Comparison of ENCODE assay signal across 35 cellular contexts in genomic region chr10:38103754-38104153, GRCh38.
"Had no signal": no experiment of that assay in that cellular context is flagged by ENCODE, and none has a peak within 500 bp of the region (broad histone marks: within the 10 kb centered on the region; RNA-seq: fewer than 3 reads in every experiment).

No MANE protein-coding gene starts in this region.

- H2AFZ ChIP-seq: PC-9 had no signal

- ATAC-seq: activated CD8-positive, alpha-beta memory T cell treated with anti-CD3 and anti-CD28 coated beads, Interleukin-2, amount 10 ng/mL, durations not matched to agents 7 days and 5 days; activated naive CD8-positive, alpha-beta T cell treated with anti-CD3 and anti-CD28 coated beads, Interleukin-2, amount 50 U/mL, for 24 hours; Right ventricle myocardium inferior; SK-N-SH treated with all-trans-retinoic acid at 6 μM for 48 hours had no signal

- H3K4me3 Mint-ChIP-seq: activated CD4-positive, alpha-beta memory T cell treated with anti-CD3 and anti-CD28 coated beads, Interleukin-2, amount 10 ng/mL, durations not matched to agents 7 days and 5 days; activated CD8-positive, alpha-beta memory T cell treated with anti-CD3 and anti-CD28 coated beads, Interleukin-2, amount 10 ng/mL, durations not matched to agents 7 days and 5 days; activated naive CD4-positive, alpha-beta T cell treated with anti-CD3 and anti-CD28 coated beads, Interleukin-2, amount 10 ng/mL, durations not matched to agents 7 days and 5 days; activated naive CD8-positive, alpha-beta T cell; activated naive CD8-positive, alpha-beta T cell treated with anti-CD3 and anti-CD28 coated beads, Interleukin-2, amount 50 U/mL, for 24 hours; central memory CD8-positive, alpha-beta T cell had no signal

- H3K4me3 ChIP-seq: ascending aorta, cardiac muscle cell, PC-9 had no signal

- H3K27me3 ChIP-seq: ascending aorta, cardiac muscle cell had no signal

- H3K4me2 ChIP-seq: PC-9 had no signal

- H3K36me3 ChIP-seq: cardiac muscle cell had no signal

- H3K4me1 Mint-ChIP-seq: activated CD4-positive, alpha-beta memory T cell treated with anti-CD3 and anti-CD28 coated beads, Interleukin-2, amount 10 ng/mL, durations not matched to agents 7 days and 5 days had no signal

- H3K27ac Mint-ChIP-seq: activated CD4-positive, alpha-beta memory T cell treated with anti-CD3 and anti-CD28 coated beads, Interleukin-2, amount 10 ng/mL, durations not matched to agents 7 days and 5 days; activated CD8-positive, alpha-beta memory T cell treated with anti-CD3 and anti-CD28 coated beads, Interleukin-2, amount 10 ng/mL, durations not matched to agents 7 days and 5 days; activated naive CD4-positive, alpha-beta T cell treated with anti-CD3 and anti-CD28 coated beads, Interleukin-2, amount 10 ng/mL, durations not matched to agents 7 days and 5 days; activated naive CD8-positive, alpha-beta T cell; activated naive CD8-positive, alpha-beta T cell treated with anti-CD3 and anti-CD28 coated beads, Interleukin-2, amount 50 U/mL, for 24 hours had no signal

- H3K27me3 Mint-ChIP-seq: activated CD4-positive, alpha-beta memory T cell treated with anti-CD3 and anti-CD28 coated beads, Interleukin-2, amount 10 ng/mL, durations not matched to agents 7 days and 5 days; activated CD8-positive, alpha-beta memory T cell treated with anti-CD3 and anti-CD28 coated beads, Interleukin-2, amount 10 ng/mL, durations not matched to agents 7 days and 5 days; activated naive CD4-positive, alpha-beta T cell treated with anti-CD3 and anti-CD28 coated beads, Interleukin-2, amount 10 ng/mL, durations not matched to agents 7 days and 5 days; activated naive CD8-positive, alpha-beta T cell; activated naive CD8-positive, alpha-beta T cell treated with anti-CD3 and anti-CD28 coated beads, Interleukin-2, amount 50 U/mL, for 24 hours; central memory CD8-positive, alpha-beta T cell had no signal

- H3K27ac ChIP-seq: ascending aorta, cardiac muscle cell, PC-9, RWPE1, WERI-Rb-1 had no signal

- DNase-seq: activated CD4-positive, alpha-beta memory T cell treated with anti-CD3 and anti-CD28 coated beads, Interleukin-2, amount 10 ng/mL, durations not matched to agents 7 days and 5 days; activated CD4-positive, alpha-beta T cell treated with anti-CD3 and anti-CD28 coated beads for 1 hour; activated CD4-positive, alpha-beta T cell treated with anti-CD3 and anti-CD28 coated beads for 48 hours; activated CD4-positive, CD25-positive, alpha-beta regulatory T cell; activated CD8-positive, alpha-beta memory T cell treated with anti-CD3 and anti-CD28 coated beads for 24 hours; activated CD8-positive, alpha-beta memory T cell treated with anti-CD3 and anti-CD28 coated beads, Interleukin-2, amount 10 ng/mL, durations not matched to agents 7 days and 5 days; activated CD8-positive, alpha-beta memory T cell treated with anti-CD3 and anti-CD28 coated beads, Interleukin-2, amount 50 U/mL, for 48 hours; activated effector memory CD4-positive, alpha-beta T cell treated with Interleukin-2 at 50 U/mL for 16 hours; activated naive CD4-positive, alpha-beta T cell treated with anti-CD3 and anti-CD28 coated beads, Interleukin-2, amount 10 ng/mL, durations not matched to agents 7 days and 5 days; activated naive CD8-positive, alpha-beta T cell treated with anti-CD3 and anti-CD28 coated beads, Interleukin-2, amount 50 U/mL, for 24 hours; activated T-cell treated with anti-CD3 and anti-CD28 coated beads, Interleukin-2, amount 50 U/mL, for 48 hours; amniotic stem cell; Karpas-422; NCI-H1048; NCI-H1105 treated with DMSO at 0.1 percent for 48 hours; NCI-H1436; NCI-H1694; NCI-H1930; NCI-H2081 treated with DMSO at 0.1 percent for 48 hours; NCI-H345; NCI-H524 treated with DMSO at 0.1 percent for 48 hours; PC-9; SIG-M5; SW 1271; T-helper 1 cell; T-helper 2 cell; T-helper 9 cell; WERI-Rb-1 had no signal

- H3K4me1 ChIP-seq: ascending aorta had no signal
